Comparison of ENCODE assay signal across 8 cellular contexts in the genomic region with DNA sequence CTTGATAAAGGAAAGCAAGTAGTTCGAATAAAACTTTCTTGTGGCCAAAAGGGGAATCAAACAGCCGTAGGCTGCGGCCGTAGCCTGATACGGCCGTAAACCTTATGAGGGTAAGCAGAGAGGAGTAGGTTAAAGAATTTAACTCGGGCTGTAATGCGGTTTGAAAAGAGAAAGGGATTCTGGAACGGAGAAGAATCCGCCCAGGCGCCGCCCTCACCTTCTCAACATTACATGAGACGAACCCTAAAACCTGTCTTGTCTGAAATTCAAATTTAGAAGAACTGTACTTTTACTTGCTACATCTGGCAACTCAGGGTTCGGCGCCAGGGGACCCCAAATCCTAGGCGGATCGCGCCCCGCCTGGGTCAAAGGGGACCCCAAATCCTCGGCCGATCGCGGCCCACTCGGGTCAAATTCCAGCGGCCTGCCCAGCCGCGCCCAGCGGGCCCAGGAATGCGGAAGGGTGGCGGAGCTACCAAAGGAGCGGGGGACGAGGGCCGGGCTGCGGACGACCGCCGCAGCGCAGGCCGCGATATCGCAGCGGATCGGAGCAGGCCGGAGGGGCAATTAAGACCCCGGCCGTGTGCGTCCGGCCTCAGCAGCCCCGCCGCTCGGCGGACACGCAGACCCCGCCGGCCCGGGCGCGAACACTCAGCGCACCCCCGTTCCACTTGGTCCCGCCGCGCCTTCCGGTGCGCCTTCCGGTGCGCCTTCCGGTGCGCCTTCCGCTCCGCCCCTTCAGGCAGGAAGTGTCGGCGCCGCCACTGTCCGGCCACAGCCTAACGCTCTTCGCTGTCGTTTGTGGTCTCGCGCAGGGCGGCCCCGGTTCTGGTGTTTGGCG. TPM values are rescaled to one million over a fixed set of nuclear protein-coding genes. Genes with fewer than 3 reads are reported as not detected.
DNase-seq lines count a peak whose midpoint lies in the region; ATAC-seq and TF ChIP-seq lines count a peak whose summit lies in the region.

Gene MYL12B, plus strand, starts transcription at position 741 of the 841 bp plus-strand sequence. CDS start 10,766 bp downstream, outside the sequence.

- H3K27ac Mint-ChIP-seq in activated naive CD4-positive, alpha-beta T cell treated with anti-CD3 and anti-CD28 coated beads for 36 hours, result peak within 1 kb of the TSS; percentile 97

- CTCF ChIA-PET in activated naive CD4-positive, alpha-beta T cell treated with anti-CD3 and anti-CD28 coated beads for 36 hours (lab: Charles Lee), result interaction anchor here (1.0 to 2.5 kb wide), 5 partner anchors 11 to 195 kb away, joined by 3 to 7 read pairs (median 4); partner anchors contain the start of gene MYL12A

- no peak for TF ChIP-seq CTCF in omental fat pad (IDR thresholded peaks at IDR 0.05)
- no peak for TF ChIP-seq CTCF in thoracic aorta (IDR thresholded peaks at IDR 0.05)

- peaks cover 18% of the 10 kb centered on the region for H3K36me3 Mint-ChIP-seq in activated naive CD4-positive, alpha-beta T cell treated with anti-CD3 and anti-CD28 coated beads for 36 hours (ENCODE audit: low read depth)

- H3K4me1 ChIP-seq in thoracic aorta (ENCODE audit: control insufficient read depth in 1 of 2, low read depth in 2 of 2), result peaks cover 37 to 61% of the 10 kb centered on the region in 2 donors

- H3K9me3 Mint-ChIP-seq in activated naive CD4-positive, alpha-beta T cell treated with anti-CD3 and anti-CD28 coated beads for 36 hours, result no peaks in the 10 kb centered on the region

- peak within 1 kb of the TSS; percentile 69 for H3K4me3 ChIP-seq in Jurkat, Clone E6-1 (ENCODE audit: low read length)
- peak within 1 kb of the TSS; percentile 76 for H3K4me3 ChIP-seq in thoracic aorta

- peak within 1 kb of the TSS; percentile 98 to 99 for H3K27ac ChIP-seq in thoracic aorta

- H3K36me3 ChIP-seq in thoracic aorta, result peaks cover 19% of the 10 kb centered on the region

- peak within 1 kb of the TSS; percentile 92 for H3K4me3 Mint-ChIP-seq in activated naive CD4-positive, alpha-beta T cell treated with anti-CD3 and anti-CD28 coated beads for 36 hours

- peak; percentile 83 for ATAC-seq in GM21619 (IDR thresholded peaks at IDR 0.05; ENCODE audit: unreplicated experiment)
- peak; percentile 85 for ATAC-seq in omental fat pad (ENCODE audit: low FRiP score)
- peak; percentile 86 for ATAC-seq in thoracic aorta (ENCODE audit: insufficient number of reproducible peaks, low FRiP score, low read depth)

- peak; percentile 86 for DNase-seq in EL
- peak; percentile 58 for DNase-seq in Jurkat, Clone E6-1 (ENCODE audit: low read depth, low spot score)
- DNase-seq in SK-N-DZ (ENCODE audit: low spot score), result peak; percentile 76
- DNase-seq in activated naive CD4-positive, alpha-beta T cell treated with anti-CD3 and anti-CD28 coated beads for 36 hours, result peak; percentile 79
- DNase-seq in globus pallidus (ENCODE audit: low spot score), result peak; percentile 76
- peak; percentile 46 for DNase-seq in omental fat pad (ENCODE audit: low spot score)
- no peak for DNase-seq in thoracic aorta (ENCODE audit: low spot score)

- peaks cover 64% of the 10 kb centered on the region for H3K4me1 Mint-ChIP-seq in activated naive CD4-positive, alpha-beta T cell treated with anti-CD3 and anti-CD28 coated beads for 36 hours (ENCODE audit: low read depth)

- no peaks in the 10 kb centered on the region for H3K9me3 ChIP-seq in thoracic aorta

- intact Hi-C loops in activated naive CD4-positive, alpha-beta T cell treated with anti-CD3 and anti-CD28 coated beads for 36 hours (cut with micrococcal nuclease), result loop anchor here (1.0 to 5.0 kb wide), 6 partner anchors 14 to 1976 kb away; partner anchors contain the start of gene MYL12A

- H3K27me3 Mint-ChIP-seq in activated naive CD4-positive, alpha-beta T cell treated with anti-CD3 and anti-CD28 coated beads for 36 hours (ENCODE audit: low read depth), result no peaks in the 10 kb centered on the region

- no peaks in the 10 kb centered on the region for H3K27me3 ChIP-seq in thoracic aorta (replicated peaks; ENCODE audit: insufficient read depth)

RNA-seq across cellular contexts. Expression of gene MYL12B, which starts in this region (rescaled TPM):
- polyA plus RNA-seq in Jurkat, Clone E6-1 (2012; ENCODE audit: insufficient read depth, insufficient read length), result 327 TPM
- 192 and 227 TPM in 2 replicates for polyA plus RNA-seq in SK-N-DZ (2014; cell fraction: cytosol; rRNA removed)
- 87.8 and 109 TPM in 2 replicates for polyA plus RNA-seq in SK-N-DZ (2014; cell fraction: nucleus; rRNA removed)
- total RNA-seq in activated naive CD4-positive, alpha-beta T cell treated with anti-CD3 and anti-CD28 coated beads for 36 hours, result 100 to 1,000 TPM; 288 to 293 TPM
- total RNA-seq in omental fat pad, result 100 to 1,000 TPM; 263 to 352 (median 318) TPM
- total RNA-seq in thoracic aorta, result 100 to 1,000 TPM; 208 to 328 TPM
